Comparison of ENCODE assay signal across 1 cellular context in the genomic region with DNA sequence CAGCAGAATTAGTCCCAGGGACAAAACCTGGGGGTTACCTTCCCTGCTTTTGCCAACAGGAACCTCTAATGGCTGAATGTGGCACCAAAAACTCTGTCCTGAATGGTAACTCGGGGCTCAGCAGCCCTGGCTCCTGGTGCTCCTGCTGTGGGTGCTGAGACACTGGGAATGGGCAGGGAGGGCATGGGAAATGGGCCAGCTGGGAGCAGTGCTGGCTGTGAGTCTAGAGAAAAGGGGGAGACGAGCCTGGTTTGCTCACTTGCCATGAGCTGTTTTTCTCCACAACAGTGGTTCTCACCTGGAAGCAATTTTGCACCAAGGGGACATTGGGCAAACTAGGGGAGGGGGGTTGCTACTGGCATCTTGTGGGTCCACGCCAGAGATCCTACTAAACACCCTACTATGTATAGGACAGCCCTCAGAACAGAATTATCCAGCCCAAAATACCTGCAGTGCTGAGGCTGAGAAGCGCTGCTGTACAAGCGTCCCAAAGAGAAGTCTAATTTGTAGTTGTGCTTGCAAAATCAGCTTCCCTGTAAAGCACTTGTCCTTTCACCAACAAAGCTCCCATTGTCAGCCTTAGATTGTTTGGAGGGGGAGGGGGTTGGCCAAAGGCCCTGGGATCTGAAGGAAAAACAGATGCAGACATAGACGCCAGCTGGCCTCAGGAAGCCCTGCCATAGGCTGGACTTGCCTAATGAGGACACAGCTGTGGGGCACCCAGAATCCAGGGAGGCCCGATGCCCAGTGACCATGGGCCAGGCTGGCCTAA.
TF ChIP-seq lines count a peak whose summit lies in the region.

No MANE protein-coding gene starts in this region.

TF ChIP-seq in HepG2, 621 proteins besides CTCF, POLR2A, EP300 and RAD21 (continued from another document and continues in another):
- TF ChIP-seq ZXDC (CRISPR knock-in tag; IDR thresholded peaks at IDR 0.05) = no peak
- TF ChIP-seq ZNF572 (CRISPR knock-in tag; IDR thresholded peaks at IDR 0.05) = 0 out of 2 replicates have a peak, but pooled peaks have one; percentile 65
- TF ChIP-seq ZNF414 (CRISPR knock-in tag; IDR thresholded peaks at IDR 0.05) = no peak
- TF ChIP-seq, protein P1, sequence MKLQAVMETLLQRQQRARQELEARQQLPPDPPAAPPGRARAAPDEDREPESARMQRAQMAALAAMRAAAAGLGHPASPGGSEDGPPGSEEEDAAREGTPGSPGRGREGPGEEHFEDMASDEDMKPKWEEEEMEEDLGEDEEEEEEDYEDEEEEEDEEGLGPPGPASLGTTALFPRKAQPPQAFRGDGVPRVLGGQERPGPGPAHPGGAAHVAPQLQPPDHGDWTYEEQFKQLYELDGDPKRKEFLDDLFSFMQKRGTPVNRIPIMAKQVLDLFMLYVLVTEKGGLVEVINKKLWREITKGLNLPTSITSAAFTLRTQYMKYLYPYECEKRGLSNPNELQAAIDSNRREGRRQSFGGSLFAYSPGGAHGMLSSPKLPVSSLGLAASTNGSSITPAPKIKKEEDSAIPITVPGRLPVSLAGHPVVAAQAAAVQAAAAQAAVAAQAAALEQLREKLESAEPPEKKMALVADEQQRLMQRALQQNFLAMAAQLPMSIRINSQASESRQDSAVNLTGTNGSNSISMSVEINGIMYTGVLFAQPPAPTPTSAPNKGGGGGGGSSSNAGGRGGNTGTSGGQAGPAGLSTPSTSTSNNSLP (IDR thresholded peaks at IDR 0.05; ENCODE audit: low read depth, low read length) = no peak
- no peak for TF ChIP-seq ZSCAN9 (CRISPR knock-in tag; IDR thresholded peaks at IDR 0.05; ENCODE audit: borderline replicate concordance)
- TF ChIP-seq SNAI1 (CRISPR knock-in tag; IDR thresholded peaks at IDR 0.05; ENCODE audit: borderline replicate concordance) = no peak
- no peak for TF ChIP-seq TGIF2 (CRISPR knock-in tag; IDR thresholded peaks at IDR 0.05)
- no peak for TF ChIP-seq CHD2 (IDR thresholded peaks at IDR 0.05; ENCODE audit: low read depth, low read length)
- no peak for TF ChIP-seq SNAPC2 (CRISPR knock-in tag; IDR thresholded peaks at IDR 0.05)
- peak; percentile 32; the same call in 1 of the 2 replicates for TF ChIP-seq HMG20A (CRISPR knock-in tag; IDR thresholded peaks at IDR 0.05; ENCODE audit: borderline replicate concordance)
- TF ChIP-seq TCF12 (IDR thresholded peaks at IDR 0.05) = no peak
- no peak for TF ChIP-seq TCF12 (CRISPR knock-in tag; IDR thresholded peaks at IDR 0.05)
- TF ChIP-seq SIX4 (CRISPR knock-in tag; IDR thresholded peaks at IDR 0.05) = no peak
- no peak for TF ChIP-seq GRHL1 (CRISPR knock-in tag; conservative IDR thresholded peaks at IDR 0.05)
- TF ChIP-seq CENPBD1 (CRISPR knock-in tag; IDR thresholded peaks at IDR 0.05; ENCODE audit: borderline replicate concordance, low read depth) = no peak
- TF ChIP-seq NCOA2 (CRISPR knock-in tag; IDR thresholded peaks at IDR 0.05) = 0 out of 2 replicates have a peak, but pooled peaks have one; percentile 12
- TF ChIP-seq ATRX (CRISPR knock-in tag; IDR thresholded peaks at IDR 0.05; ENCODE audit: borderline replicate concordance) = no peak
- peak; percentile 14; the same call in 1 of the 2 replicates for TF ChIP-seq ZNF687 (CRISPR knock-in tag; IDR thresholded peaks at IDR 0.05)
- no peak for TF ChIP-seq MED8 (CRISPR knock-in tag; IDR thresholded peaks at IDR 0.05; ENCODE audit: insufficient replicate concordance)
- no peak for TF ChIP-seq KMT2B (CRISPR knock-in tag; IDR thresholded peaks at IDR 0.05)
- TF ChIP-seq ZNF281 (CRISPR knock-in tag; IDR thresholded peaks at IDR 0.05; ENCODE audit: borderline replicate concordance) = peak; percentile 95
- no peak; the same call in 1 of the 2 replicates for TF ChIP-seq ZNF362 (CRISPR knock-in tag; IDR thresholded peaks at IDR 0.05; ENCODE audit: borderline replicate concordance)
- TF ChIP-seq KDM3A (CRISPR knock-in tag; IDR thresholded peaks at IDR 0.05; ENCODE audit: low read depth) = no peak
- TF ChIP-seq PHF20 (CRISPR knock-in tag; IDR thresholded peaks at IDR 0.05) = no peak
- TF ChIP-seq ZNF275 (CRISPR knock-in tag; IDR thresholded peaks at IDR 0.05; ENCODE audit: borderline replicate concordance) = no peak
- no peak for TF ChIP-seq TAF15 (IDR thresholded peaks at IDR 0.05; ENCODE audit: low read depth, low read length, poor library complexity, severe bottlenecking)
- TF ChIP-seq ZNF629 (CRISPR knock-in tag; conservative IDR thresholded peaks at IDR 0.05) = no peak
- TF ChIP-seq, protein P2, sequence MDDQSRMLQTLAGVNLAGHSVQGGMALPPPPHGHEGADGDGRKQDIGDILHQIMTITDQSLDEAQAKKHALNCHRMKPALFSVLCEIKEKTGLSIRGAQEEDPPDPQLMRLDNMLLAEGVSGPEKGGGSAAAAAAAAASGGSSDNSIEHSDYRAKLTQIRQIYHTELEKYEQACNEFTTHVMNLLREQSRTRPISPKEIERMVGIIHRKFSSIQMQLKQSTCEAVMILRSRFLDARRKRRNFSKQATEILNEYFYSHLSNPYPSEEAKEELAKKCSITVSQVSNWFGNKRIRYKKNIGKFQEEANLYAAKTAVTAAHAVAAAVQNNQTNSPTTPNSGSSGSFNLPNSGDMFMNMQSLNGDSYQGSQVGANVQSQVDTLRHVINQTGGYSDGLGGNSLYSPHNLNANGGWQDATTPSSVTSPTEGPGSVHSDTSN (CRISPR knock-in tag; IDR thresholded peaks at IDR 0.05; ENCODE audit: borderline replicate concordance) = no peak
- peak; percentile 56 for TF ChIP-seq CEBPG (CRISPR knock-in tag; IDR thresholded peaks at IDR 0.05)
- no peak for TF ChIP-seq ZNF431 (CRISPR knock-in tag; IDR thresholded peaks at IDR 0.05; ENCODE audit: borderline replicate concordance, low read depth)
